In genomic region chr4:56976878-56977320, GRCh38 we compare ENCODE assay signal across 8 cellular contexts. TPM values are rescaled to one million over a fixed set of nuclear protein-coding genes. Genes with fewer than 3 reads are reported as not detected.
DNase-seq lines count a peak whose midpoint lies in the region; ATAC-seq and TF ChIP-seq lines count a peak whose summit lies in the region.

No MANE protein-coding gene starts in this region.

- H3K27ac ChIP-seq in duodenal mucosa (ENCODE audit: low read depth, low read length) = peak overlapping the region; percentile 58

- peaks cover 51% of the 10 kb centered on the region for H3K36me3 Mint-ChIP-seq in activated B cell treated with CpG ODN at 0.5 μM for 24 hours (ENCODE audit: low read depth)
- peaks cover 60% of the 10 kb centered on the region for H3K36me3 Mint-ChIP-seq in stimulated activated naive CD8-positive, alpha-beta T cell treated with anti-CD3 and anti-CD28 coated beads, Interleukin-15, Interleukin-2, amounts not matched to agents 100 ng/mL and 50 ng/mL, for 24 hours (ENCODE audit: low read depth)

- peak; percentile 47 for DNase-seq in COR-L47 (lab: John Stamatoyannopoulos, UW)
- no peak for DNase-seq in activated B cell treated with CpG ODN at 0.5 μM for 24 hours
- DNase-seq in midbrain (lab: John Stamatoyannopoulos, UW) = peak; percentile 52
- no peak for DNase-seq in HK-2 (ENCODE audit: unreplicated experiment)

- H3K4me3 ChIP-seq in duodenal mucosa (ENCODE audit: low read depth in 1 of 2, low read length in 2 of 2) = peak overlapping the region; percentile 97 to 99

- H3K9me3 Mint-ChIP-seq in activated B cell treated with CpG ODN at 0.5 μM for 24 hours = peaks cover 7% of the 10 kb centered on the region
- H3K9me3 Mint-ChIP-seq in stimulated activated naive CD8-positive, alpha-beta T cell treated with anti-CD3 and anti-CD28 coated beads, Interleukin-15, Interleukin-2, amounts not matched to agents 100 ng/mL and 50 ng/mL, for 24 hours = peaks cover 10% of the 10 kb centered on the region

- no peaks in the 10 kb centered on the region for H3K27me3 ChIP-seq in duodenal mucosa (ENCODE audit: control insufficient read depth in 1 of 2, insufficient read depth in 2 of 2, low read length in 2 of 2)

- POLR2A ChIA-PET in activated B cell treated with CpG ODN at 0.5 μM for 24 hours (lab: Charles Lee) = interaction anchor here (1.4 to 4.9 kb wide), 7 partner anchors 11 to 1431 kb away, joined by 3 to 127 read pairs (median 11); partner anchors contain the start of genes AASDH, PAICS, PPAT and REST

- peak overlapping the region; percentile 70 to 97 for H3K9ac ChIP-seq in duodenal mucosa (ENCODE audit: low read depth in 1 of 2, low read length in 2 of 2)

- TF ChIP-seq CTCF in activated B cell treated with CpG ODN at 0.5 μM for 24 hours (IDR thresholded peaks at IDR 0.05) = no peak

- intact Hi-C loops in activated B cell treated with CpG ODN at 0.5 μM for 24 hours (cut with micrococcal nuclease) = loop anchor here (1.0 to 5.0 kb wide), 11 partner anchors 69 to 1631 kb away; partner anchors contain the start of genes AASDH, CEP135, CLOCK and EXOC1

- CTCF ChIA-PET in activated B cell treated with CpG ODN at 0.5 μM for 24 hours (lab: Charles Lee) = interaction anchor here (1.3 to 2.5 kb wide), 3 partner anchors 11 to 69 kb away, joined by 4 to 17 read pairs (median 5); partner anchors contain the start of gene REST

- H3K36me3 ChIP-seq in duodenal mucosa (ENCODE audit: control insufficient read depth in 1 of 2, insufficient read depth in 2 of 2, low read length in 2 of 2) = peaks cover 23 to 24% of the 10 kb centered on the region in 2 donors

- peak overlapping the region; percentile 99 for H3K4me3 Mint-ChIP-seq in activated B cell treated with CpG ODN at 0.5 μM for 24 hours
- peak overlapping the region; percentile 99 for H3K4me3 Mint-ChIP-seq in stimulated activated naive CD8-positive, alpha-beta T cell treated with anti-CD3 and anti-CD28 coated beads, Interleukin-15, Interleukin-2, amounts not matched to agents 100 ng/mL and 50 ng/mL, for 24 hours

- H3K4me1 ChIP-seq in duodenal mucosa (ENCODE audit: control insufficient read depth in 1 of 2, insufficient read depth in 2 of 2, low read length in 2 of 2) = peaks cover 13 to 36% of the 10 kb centered on the region in 2 donors

- peaks cover 7 to 9% of the 10 kb centered on the region in 2 donors for H3K9me3 ChIP-seq in duodenal mucosa (ENCODE audit: control insufficient read depth in 1 of 2, low read length in 2 of 2)

- H3K4me1 Mint-ChIP-seq in activated B cell treated with CpG ODN at 0.5 μM for 24 hours = peaks cover 68% of the 10 kb centered on the region
- H3K4me1 Mint-ChIP-seq in stimulated activated naive CD8-positive, alpha-beta T cell treated with anti-CD3 and anti-CD28 coated beads, Interleukin-15, Interleukin-2, amounts not matched to agents 100 ng/mL and 50 ng/mL, for 24 hours (ENCODE audit: low read depth) = peaks cover 65% of the 10 kb centered on the region

- peak overlapping the region; percentile 96 for H3K27ac Mint-ChIP-seq in activated B cell treated with CpG ODN at 0.5 μM for 24 hours
- H3K27ac Mint-ChIP-seq in stimulated activated naive CD8-positive, alpha-beta T cell treated with anti-CD3 and anti-CD28 coated beads, Interleukin-15, Interleukin-2, amounts not matched to agents 100 ng/mL and 50 ng/mL, for 24 hours = peak overlapping the region; percentile 99

- ATAC-seq in GM19455 (IDR thresholded peaks at IDR 0.05; ENCODE audit: unreplicated experiment) (peak; percentile 31), HG03571 (IDR thresholded peaks at IDR 0.05; ENCODE audit: unreplicated experiment) (peak; percentile 21), activated B cell treated with CpG ODN at 0.5 μM for 24 hours (ENCODE audit: low read depth) (peak; percentile 21)

- no peaks in the 10 kb centered on the region for H3K27me3 Mint-ChIP-seq in activated B cell treated with CpG ODN at 0.5 μM for 24 hours
- H3K27me3 Mint-ChIP-seq in stimulated activated naive CD8-positive, alpha-beta T cell treated with anti-CD3 and anti-CD28 coated beads, Interleukin-15, Interleukin-2, amounts not matched to agents 100 ng/mL and 50 ng/mL, for 24 hours = no peaks in the 10 kb centered on the region

RNA-seq across cellular contexts. Expression of gene NOA1, which starts 0.5 kb away (rescaled TPM):
- total RNA-seq in activated B cell treated with CpG ODN at 0.5 μM for 24 hours = 24.1 and 25.0 TPM in 2 replicates

RNA-seq across cellular contexts. Expression of gene POLR2B, which starts 1.8 kb away (rescaled TPM):
- 108 and 118 TPM in 2 replicates for total RNA-seq in activated B cell treated with CpG ODN at 0.5 μM for 24 hours

Comparison
In these comparisons a context has a peak if more than half of its experiments do, and no peak if none do; other contexts are left out.
1. DNase-seq: peak in COR-L47 (single experiment) and midbrain (single experiment); none in activated B cell treated with CpG ODN at 0.5 μM for 24 hours (single experiment) and HK-2 (single experiment).
2. Peak in every context shown above with its lines, with median percentiles within 50 percentile points of each other: ATAC-seq.